19 cellular contexts compared by ENCODE assay signal in the genomic region with DNA sequence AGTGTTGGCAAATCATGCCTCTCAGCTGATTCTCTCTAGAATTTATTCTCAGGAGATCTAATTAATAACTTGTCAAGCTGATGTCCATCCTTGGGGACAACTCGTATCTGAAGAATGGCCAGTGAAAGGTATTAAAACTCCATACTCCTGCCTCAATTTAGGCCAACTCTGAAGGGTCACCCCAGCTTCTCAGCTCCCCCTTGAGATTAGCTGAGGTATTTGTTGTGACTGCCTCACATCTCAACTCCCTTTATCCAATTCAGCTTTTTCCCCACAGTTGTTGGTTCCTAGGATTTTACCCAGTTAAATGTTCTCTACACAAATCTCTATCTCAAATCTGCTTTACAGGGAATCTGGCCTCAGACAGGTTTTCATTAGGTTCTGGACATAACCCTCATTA.
DNase-seq lines count a peak whose midpoint lies in the region; FAIRE-seq and TF ChIP-seq lines count a peak whose summit lies in the region.
"Had no signal": no experiment of that assay in that cellular context is flagged by ENCODE, and none has a peak within 500 bp of the region (broad histone marks: within the 10 kb centered on the region; RNA-seq: fewer than 3 reads in every experiment).

No MANE protein-coding gene starts in this region.

- no peak overlapping the region for H3K27ac ChIP-seq in H9 (ENCODE audit: insufficient read length, low read depth, low read length)
- H3K27ac ChIP-seq in H1 (ENCODE audit: low read depth, low read length) = no peak overlapping the region
- H3K27ac ChIP-seq: BLaER1 treated with 17β-estradiol and CSF1 and Interleukin-3, amounts not matched to agents 10 nM and 100 nM; GM23248 had no signal

- H3K27me3 Mint-ChIP-seq in H9 (ENCODE audit: low read depth) (no peaks in the 10 kb centered on the region), type B pancreatic cell (no peaks in the 10 kb centered on the region)
- H3K27me3 Mint-ChIP-seq in activated T-cell treated with anti-CD3 and anti-CD28 coated beads, Interleukin-2, amount 50 U/mL, for 24 hours = no peaks in the 10 kb centered on the region
- H3K27me3 Mint-ChIP-seq: B cell; CD4-positive, CD25-positive, alpha-beta regulatory T cell; CD8-positive, alpha-beta memory T cell; IgD-negative memory B cell had no signal

- no peak overlapping the region for H2BK15ac ChIP-seq in H9 (ENCODE audit: low read depth, low read length)
- no peak overlapping the region for H2BK15ac ChIP-seq in H1 (ENCODE audit: low read length)

- H2BK120ac ChIP-seq in H9 (ENCODE audit: low read depth, low read length, poor library complexity, severe bottlenecking) = no peak overlapping the region
- no peak overlapping the region for H2BK120ac ChIP-seq in H1 (replicated peaks; ENCODE audit: low read depth, low read length)

- TF ChIP-seq RAD21 in H1 (IDR thresholded peaks at IDR 0.05 in 1 of 2, conservative IDR thresholded peaks at IDR 0.05 in 1 of 2; ENCODE audit: low read depth in 2 of 2, low read length in 2 of 2) = peak; percentile 70 to 71

- no peak overlapping the region for H3K23ac ChIP-seq in H9 (ENCODE audit: insufficient read length, low read depth, low read length)
- no peak overlapping the region for H3K23ac ChIP-seq in H1 (ENCODE audit: insufficient read length)

- no peak overlapping the region for H4K5ac ChIP-seq in H9 (ENCODE audit: insufficient read length, low read depth, low read length)
- H4K5ac ChIP-seq in H1 (ENCODE audit: insufficient read length, low read depth, low read length) = no peak overlapping the region

- H3K56ac ChIP-seq in H9 (ENCODE audit: insufficient read length, low read depth, low read length) = no peak overlapping the region
- no peak overlapping the region for H3K56ac ChIP-seq in H1 (replicated peaks; ENCODE audit: insufficient read length, low read depth, low read length)

- POLR2A ChIA-PET in H1 (lab: Charles Lee; ENCODE audit: partially characterized antibody) = no interaction called here

- H3K27ac Mint-ChIP-seq in H9 (peak overlapping the region in 1 of 3 experiments; percentile 46; a peak in 2 of 7 replicates), type B pancreatic cell (no peak overlapping the region)
- no peak overlapping the region for H3K27ac Mint-ChIP-seq in activated T-cell treated with anti-CD3 and anti-CD28 coated beads, Interleukin-2, amount 50 U/mL, for 24 hours
- H3K27ac Mint-ChIP-seq: B cell; CD4-positive, CD25-positive, alpha-beta regulatory T cell; CD8-positive, alpha-beta memory T cell; IgD-negative memory B cell had no signal

- no peak for TF ChIP-seq EP300 in H1 (IDR thresholded peaks at IDR 0.05; ENCODE audit: borderline replicate concordance in 1 of 2, low read depth in 2 of 2, low read length in 2 of 2)

- H4K20me1 ChIP-seq in H9 (ENCODE audit: control insufficient read depth, insufficient read depth, insufficient read length) (no peaks in the 10 kb centered on the region), H1 (replicated peaks in 1 of 2; ENCODE audit: control insufficient read depth in 1 of 2, insufficient read depth in 2 of 2, low read length in 2 of 2) (no peaks in the 10 kb centered on the region)
- H4K20me1 ChIP-seq: BLaER1 treated with 17β-estradiol and CSF1 and Interleukin-3, amounts not matched to agents 10 nM and 100 nM had no signal

- WGBS in H9 (ENCODE audit: extremely low coverage, insufficient read length, low lambda C conversion rate) = no CpG with 5 or more reads among the region's 1 CpG
- WGBS in H1 (ENCODE audit: extremely low coverage in 1 of 2, insufficient coverage in 1 of 2, insufficient read length in 1 of 2, insufficient replicate concordance in 2 of 2, low coverage in 1 of 2, low lambda C conversion rate in 2 of 2, missing lambda C conversion rate in 1 of 2), 2 experiments = 82% methylated on average over 1 of the region's 1 CpG; no CpG with 5 or more reads in 1 of the 2 experiments

- CTCF ChIA-PET in H1 (lab: Charles Lee; ENCODE audit: partially characterized antibody) = interaction anchor here (0.7 to 1.6 kb wide), 5 partner anchors 10 to 424 kb away, joined by 3 to 6 read pairs (median 3); no protein-coding TSS in a partner anchor

- peaks cover 0 to 13% (median 2%) of the 10 kb centered on the region in 3 experiments; a peak in 4 of 7 replicates for H3K36me3 Mint-ChIP-seq in H9 (ENCODE audit: insufficient read depth in 1 of 3, low read depth in 3 of 3)
- no peaks in the 10 kb centered on the region for H3K36me3 Mint-ChIP-seq in activated T-cell treated with anti-CD3 and anti-CD28 coated beads, Interleukin-2, amount 50 U/mL, for 24 hours (ENCODE audit: low read depth)
- H3K36me3 Mint-ChIP-seq in type B pancreatic cell = no peaks in the 10 kb centered on the region
- H3K36me3 Mint-ChIP-seq: CD4-positive, CD25-positive, alpha-beta regulatory T cell; CD8-positive, alpha-beta memory T cell; IgD-negative memory B cell had no signal

- H3K4ac ChIP-seq in H9 (ENCODE audit: low read depth, low read length) (no peak overlapping the region), H1 (replicated peaks; ENCODE audit: insufficient read length, low read depth, low read length) (no peak overlapping the region)

- DNase-seq in H9 (no peak), H1 (ENCODE audit: low read depth in 1 of 2, low spot score in 2 of 2) (no peak), iPS-NIHi7 (ENCODE audit: extremely low spot score) (peak; percentile 30), C1 segment of cervical spinal cord (lab: John Stamatoyannopoulos, UW) (no peak), type B pancreatic cell (ENCODE audit: extremely low spot score, unreplicated experiment) (no peak)
- DNase-seq in activated T-cell treated with anti-CD3 and anti-CD28 coated beads, Interleukin-2, amount 50 U/mL, for 24 hours = no peak
- DNase-seq: CD4-positive, CD25-positive, alpha-beta regulatory T cell; CD8-positive, alpha-beta memory T cell; COR-L47; GM23248 had no signal

- H3K4me2 ChIP-seq in H9 (ENCODE audit: insufficient read depth, insufficient read length, low read length) (no peak overlapping the region), H1 (ENCODE audit: insufficient read depth in 1 of 2, low read depth in 2 of 2, low read length in 2 of 2) (no peak overlapping the region)
- H3K4me2 ChIP-seq: BLaER1 treated with 17β-estradiol and CSF1 and Interleukin-3, amounts not matched to agents 10 nM and 100 nM had no signal

- no peak overlapping the region for H3T11ph ChIP-seq in H9 (ENCODE audit: low read length)

- no peak overlapping the region for H2AK5ac ChIP-seq in H9 (ENCODE audit: insufficient read length, low read length)
- H2AK5ac ChIP-seq in H1 (ENCODE audit: low read depth, low read length) = no peak overlapping the region

- peak overlapping the region; percentile 45 for H2AFZ ChIP-seq in H9 (ENCODE audit: low read length)
- H2AFZ ChIP-seq in H1 (ENCODE audit: low read length) = peak overlapping the region; percentile 84
- H2AFZ ChIP-seq: GM23248 had no signal

- H3K27me3 ChIP-seq in H9 (ENCODE audit: insufficient read depth, low read length) = no peaks in the 10 kb centered on the region
- no peaks in the 10 kb centered on the region for H3K27me3 ChIP-seq in H1 (replicated peaks in 1 of 4; ENCODE audit: control insufficient read depth in 3 of 4, extremely low read depth in 1 of 4, insufficient read depth in 3 of 4, low read length in 3 of 4)
- H3K27me3 ChIP-seq: BLaER1 treated with 17β-estradiol and CSF1 and Interleukin-3, amounts not matched to agents 10 nM and 100 nM had no signal

- H3K4me3 Mint-ChIP-seq in H9 (no peak overlapping the region), type B pancreatic cell (no peak overlapping the region)
- H3K4me3 Mint-ChIP-seq in activated T-cell treated with anti-CD3 and anti-CD28 coated beads, Interleukin-2, amount 50 U/mL, for 24 hours = no peak overlapping the region
- H3K4me3 Mint-ChIP-seq: B cell; CD4-positive, CD25-positive, alpha-beta regulatory T cell; CD8-positive, alpha-beta memory T cell; IgD-negative memory B cell had no signal

- H3K79me1 ChIP-seq in H9 (ENCODE audit: insufficient read depth, low read depth, low read length, poor library complexity, severe bottlenecking) (no peaks in the 10 kb centered on the region), H1 (ENCODE audit: low read depth, low read length) (no peaks in the 10 kb centered on the region)

- H4K91ac ChIP-seq in H9 (ENCODE audit: insufficient read length, low read depth, low read length) (no peak overlapping the region), H1 (replicated peaks; ENCODE audit: insufficient read length, low read length) (no peak overlapping the region)

- H3K9me3 ChIP-seq in H9 (ENCODE audit: control insufficient read depth, low read depth, low read length) (no peaks in the 10 kb centered on the region), H1 (ENCODE audit: insufficient read depth in 2 of 2, low read depth in 1 of 2, low read length in 1 of 2) (no peaks in the 10 kb centered on the region; a peak in 1 of 4 replicates)
- H3K9me3 ChIP-seq: HAP-1 had no signal

- TF ChIP-seq CTCF in H9 (conservative IDR thresholded peaks at IDR 0.05) (peak; percentile 48), H1 (IDR thresholded peaks at IDR 0.05; ENCODE audit: control extremely low read depth in 1 of 3, insufficient read depth in 1 of 3, low read depth in 1 of 3, low read length in 3 of 3) (peak in 2 of 3 experiments; percentile 17 to 57; a peak in 2 of 4 replicates), type B pancreatic cell (conservative IDR thresholded peaks at IDR 0.05) (no peak)

- no peaks in the 10 kb centered on the region for H3K36me3 ChIP-seq in H1 (ENCODE audit: control insufficient read depth in 2 of 4, insufficient read depth in 4 of 4, low read length in 3 of 4)
- H3K36me3 ChIP-seq: BLaER1 treated with 17β-estradiol and CSF1 and Interleukin-3, amounts not matched to agents 10 nM and 100 nM; HAP-1 had no signal

- no peak overlapping the region for H3K4me3 ChIP-seq in H1 (ENCODE audit: extremely low read depth in 1 of 4, insufficient read depth in 2 of 4, low read depth in 3 of 4, low read length in 4 of 4)
- H3K4me3 ChIP-seq: BLaER1 treated with 17β-estradiol and CSF1 and Interleukin-3, amounts not matched to agents 10 nM and 100 nM; GM23248; HAP-1 had no signal

- H2BK12ac ChIP-seq in H9 (ENCODE audit: insufficient read length, low read depth, low read length) (no peak overlapping the region), H1 (ENCODE audit: low read depth, low read length) (no peak overlapping the region)

- no peaks in the 10 kb centered on the region for H3K4me1 ChIP-seq in H9 (ENCODE audit: insufficient read depth, low read length)
- 0 out of 7 replicates have a peak, but pooled peaks cover 0 to 2% (median 0%) of the 10 kb centered on the region in 4 experiments for H3K4me1 ChIP-seq in H1 (replicated peaks in 1 of 4; ENCODE audit: control insufficient read depth in 3 of 4, insufficient read depth in 4 of 4, low read length in 3 of 4)
- H3K4me1 ChIP-seq: BLaER1 treated with 17β-estradiol and CSF1 and Interleukin-3, amounts not matched to agents 10 nM and 100 nM; HAP-1 had no signal

- H3K14ac ChIP-seq in H9 (ENCODE audit: insufficient read depth, low read length) (no peak overlapping the region), H1 (ENCODE audit: insufficient read length) (no peak overlapping the region)

- H2BK5ac ChIP-seq in H9 (ENCODE audit: insufficient read length, low read length) (no peak overlapping the region), H1 (ENCODE audit: low read depth, low read length) (no peak overlapping the region)

- no peaks in the 10 kb centered on the region for H3K79me2 ChIP-seq in H9 (ENCODE audit: insufficient read depth, low read length)
- no peaks in the 10 kb centered on the region for H3K79me2 ChIP-seq in H1 (ENCODE audit: control insufficient read depth in 1 of 2, insufficient read depth in 2 of 2, low read length in 2 of 2)

- peak; percentile 45 for FAIRE-seq in H1 (lab: Jason Lieb, UNC)
- FAIRE-seq: D721Med, G401.6, GM12891, GM19239, HepG2 had no signal

- H3K9me3 Mint-ChIP-seq in H9 (peaks cover 5 to 13% of the 10 kb centered on the region in 2 experiments), type B pancreatic cell (peaks cover 5% of the 10 kb centered on the region)
- peaks cover 13% of the 10 kb centered on the region for H3K9me3 Mint-ChIP-seq in activated T-cell treated with anti-CD3 and anti-CD28 coated beads, Interleukin-2, amount 50 U/mL, for 24 hours

- no peak overlapping the region for H4K8ac ChIP-seq in H9 (replicated peaks; ENCODE audit: insufficient read length, low read depth, low read length)
- no peak overlapping the region for H4K8ac ChIP-seq in H1 (ENCODE audit: extremely low read depth, insufficient read depth, low read length)

- no peak for TF ChIP-seq POLR2A in H1 (IDR thresholded peaks at IDR 0.05; ENCODE audit: control extremely low read depth in 1 of 2, low read depth in 2 of 2, low read length in 2 of 2)

- H3K9ac ChIP-seq in H9 (ENCODE audit: extremely low read depth, insufficient read length, low read length) (no peak overlapping the region), H1 (replicated peaks in 1 of 4; ENCODE audit: extremely low read depth in 1 of 4, low read depth in 3 of 4, low read length in 3 of 4) (no peak overlapping the region)
- H3K9ac ChIP-seq: BLaER1 treated with 17β-estradiol and CSF1 and Interleukin-3, amounts not matched to agents 10 nM and 100 nM; GM23248 had no signal

- H3K18ac ChIP-seq in H9 (ENCODE audit: insufficient read length, low read depth, low read length) (no peak overlapping the region), H1 (ENCODE audit: extremely low read depth, low read length) (no peak overlapping the region)

- H3K23me2 ChIP-seq in H9 (ENCODE audit: insufficient read length, low read depth, low read length, poor library complexity, severe bottlenecking) = no peaks in the 10 kb centered on the region
- H3K23me2 ChIP-seq in H1 (ENCODE audit: low read depth, low read length) = no peaks in the 10 kb centered on the region

- H3K4me1 Mint-ChIP-seq in H9 (peaks cover 4 to 5% of the 10 kb centered on the region in 2 experiments; a peak in 3 of 4 replicates), type B pancreatic cell (ENCODE audit: unreplicated experiment) (no peaks in the 10 kb centered on the region)
- H3K4me1 Mint-ChIP-seq in activated T-cell treated with anti-CD3 and anti-CD28 coated beads, Interleukin-2, amount 50 U/mL, for 24 hours (ENCODE audit: low read depth) = no peaks in the 10 kb centered on the region
- H3K4me1 Mint-ChIP-seq: B cell; CD4-positive, CD25-positive, alpha-beta regulatory T cell; CD8-positive, alpha-beta memory T cell; IgD-negative memory B cell had no signal

- H2BK20ac ChIP-seq in H9 (ENCODE audit: low read depth, low read length, poor library complexity, severe bottlenecking) (no peak overlapping the region), H1 (ENCODE audit: low read length) (no peak overlapping the region)
